22 cellular contexts compared by ENCODE assay signal in the genomic region with DNA sequence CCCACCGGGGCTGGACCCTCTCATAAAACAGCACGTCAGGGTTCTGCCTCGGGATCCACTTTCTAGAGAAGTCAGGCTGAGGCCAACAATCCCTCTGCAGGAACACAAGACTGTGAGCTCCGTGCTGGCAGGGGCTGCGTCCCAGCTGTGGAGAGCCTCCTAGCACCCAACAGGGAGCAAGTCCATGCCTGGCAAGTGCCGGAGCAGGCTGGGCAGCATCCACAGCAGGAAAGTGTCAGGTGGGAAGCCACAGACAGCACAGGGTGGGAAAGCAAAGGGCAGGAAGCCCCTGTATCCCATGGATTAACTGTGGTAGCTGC.
"Had no signal": no experiment of that assay in that cellular context is flagged by ENCODE, and none has a peak within 500 bp of the region (broad histone marks: within the 10 kb centered on the region; RNA-seq: fewer than 3 reads in every experiment).

No MANE protein-coding gene starts in this region.

- H3K27me3 ChIP-seq: MG63, SJSA1 had no signal

- H3K36me3 ChIP-seq: MG63, SJSA1 had no signal

- H3K27ac ChIP-seq: SJSA1, SK-N-MC had no signal

- H3K9me3 ChIP-seq: MG63 had no signal

- H3K4me1 ChIP-seq: SJSA1 had no signal

- DNase-seq: IMR-90, Karpas-422, KG1, MG63, NCI-H1092, NCI-H1105 treated with DMSO at 0.1 percent for 48 hours, NCI-H1436, NCI-H187, NCI-H2029, NCI-H2081 treated with DMSO at 0.1 percent for 48 hours, NCI-H2171, NCI-H226, NCI-H446, NCI-H510A, NCI-H524 treated with DMSO at 0.1 percent for 48 hours, NCI-H69, NCI-H774, Right ventricle myocardium superior, RPMI8226, SIG-M5 had no signal

- H3K4me3 ChIP-seq: MG63, SJSA1, SK-N-MC had no signal
